14 cellular contexts compared by ENCODE assay signal in genomic region chrX:117972681-117973080, GRCh38.
DNase-seq lines count a peak whose midpoint lies in the region; ATAC-seq, FAIRE-seq and TF ChIP-seq lines count a peak whose summit lies in the region.
"Had no signal": no experiment of that assay in that cellular context is flagged by ENCODE, and none has a peak within 500 bp of the region (broad histone marks: within the 10 kb centered on the region; RNA-seq: fewer than 3 reads in every experiment).

No MANE protein-coding gene starts in this region.

- H2AFZ ChIP-seq in H1 (ENCODE audit: low read length) = no peak overlapping the region

- no peaks in the 10 kb centered on the region for H3K27me3 ChIP-seq in H1 (replicated peaks in 1 of 4; ENCODE audit: control insufficient read depth in 3 of 4, extremely low read depth in 1 of 4, insufficient read depth in 3 of 4, low read length in 3 of 4)
- H3K27me3 ChIP-seq: Peyer's patch, thyroid gland had no signal

- H2BK120ac ChIP-seq in H1 (replicated peaks; ENCODE audit: low read depth, low read length) = no peak overlapping the region

- H3K9me3 ChIP-seq in H1 (ENCODE audit: insufficient read depth in 2 of 2, low read depth in 1 of 2, low read length in 1 of 2) = no peaks in the 10 kb centered on the region
- H3K9me3 ChIP-seq: lower lobe of right lung, Peyer's patch, thyroid gland had no signal

- 0 out of 3 replicates have a peak, but pooled peaks of 1 of the 2 experiments have one; percentile 19 for TF ChIP-seq EP300 in H1 (IDR thresholded peaks at IDR 0.05; ENCODE audit: borderline replicate concordance in 1 of 2, low read depth in 2 of 2, low read length in 2 of 2)

- H3K4me1 Mint-ChIP-seq in T-cell = no peaks in the 10 kb centered on the region

- no peaks in the 10 kb centered on the region for H3K9me3 Mint-ChIP-seq in T-cell

- DNase-seq in ELF-1 (ENCODE audit: low read depth, low spot score) (peak; percentile 23), NCI-H146 (lab: John Stamatoyannopoulos, UW) (peak; percentile 59), H1 (ENCODE audit: low read depth in 1 of 2, low spot score in 2 of 2) (no peak), left kidney (ENCODE audit: low read depth, low spot score) (peak; percentile 52), posterior vena cava (ENCODE audit: low spot score) (no peak), NCI-H128 (lab: John Stamatoyannopoulos, UW; ENCODE audit: unreplicated experiment) (no peak), OCI-M2 (lab: John Stamatoyannopoulos, UW; ENCODE audit: unreplicated experiment) (no peak), T-cell (no peak)
- DNase-seq: anterior cingulate cortex, lower lobe of right lung, Peyer's patch, thyroid gland had no signal

- no peaks in the 10 kb centered on the region for H3K27me3 Mint-ChIP-seq in T-cell
- H3K27me3 Mint-ChIP-seq: progenitor cell of endocrine pancreas had no signal

- H3K4me3 Mint-ChIP-seq in T-cell = no peak overlapping the region

- H3K23me2 ChIP-seq in H1 (ENCODE audit: low read depth, low read length) = no peaks in the 10 kb centered on the region

- no peak overlapping the region for H2AK5ac ChIP-seq in H1 (ENCODE audit: low read depth, low read length)

- TF ChIP-seq RAD21 in H1 (IDR thresholded peaks at IDR 0.05 in 1 of 2, conservative IDR thresholded peaks at IDR 0.05 in 1 of 2; ENCODE audit: low read depth in 2 of 2, low read length in 2 of 2) = no peak

- no peak for TF ChIP-seq POLR2A in H1 (IDR thresholded peaks at IDR 0.05; ENCODE audit: control extremely low read depth in 1 of 2, low read depth in 2 of 2, low read length in 2 of 2)

- H3K23ac ChIP-seq in H1 (ENCODE audit: insufficient read length) = no peak overlapping the region

- H3K56ac ChIP-seq in H1 (replicated peaks; ENCODE audit: insufficient read length, low read depth, low read length) = no peak overlapping the region

- H3K4me2 ChIP-seq in H1 (ENCODE audit: insufficient read depth in 1 of 2, low read depth in 2 of 2, low read length in 2 of 2) = peak overlapping the region; percentile 37 to 41

- intact Hi-C loops in posterior vena cava (cut with DNase I) = no loop called here

- H2BK15ac ChIP-seq in H1 (ENCODE audit: low read length) = no peak overlapping the region

- H4K5ac ChIP-seq in H1 (ENCODE audit: insufficient read length, low read depth, low read length) = no peak overlapping the region

- no peak overlapping the region for H2BK12ac ChIP-seq in H1 (ENCODE audit: low read depth, low read length)

- H3K4ac ChIP-seq in H1 (replicated peaks; ENCODE audit: insufficient read length, low read depth, low read length) = no peak overlapping the region

- H4K8ac ChIP-seq in H1 (ENCODE audit: extremely low read depth, insufficient read depth, low read length) = no peak overlapping the region

- peak; percentile 97 for FAIRE-seq in H1 (lab: Jason Lieb, UNC)

- H3K79me2 ChIP-seq in H1 (ENCODE audit: control insufficient read depth in 1 of 2, insufficient read depth in 2 of 2, low read length in 2 of 2) = no peaks in the 10 kb centered on the region

- no peak overlapping the region for H4K91ac ChIP-seq in H1 (replicated peaks; ENCODE audit: insufficient read length, low read length)

- H3K27ac ChIP-seq in H1 (ENCODE audit: low read depth, low read length) = peak overlapping the region; percentile 25; the same call in 1 of the 2 replicates
- H3K27ac ChIP-seq: C4-2B, lower lobe of right lung, Peyer's patch, thyroid gland had no signal

- H3K36me3 Mint-ChIP-seq in T-cell = no peaks in the 10 kb centered on the region

- peaks cover 0 to 6% (median 0%) of the 10 kb centered on the region in 4 experiments; a peak in 1 of 7 replicates for H3K4me1 ChIP-seq in H1 (replicated peaks in 1 of 4; ENCODE audit: control insufficient read depth in 3 of 4, insufficient read depth in 4 of 4, low read length in 3 of 4)
- H3K4me1 ChIP-seq: lower lobe of right lung, Peyer's patch, thyroid gland had no signal

- no peak for ATAC-seq in T-cell (replicated peaks in 1 of 4)
- ATAC-seq: lower lobe of right lung had no signal

- H2BK5ac ChIP-seq in H1 (ENCODE audit: low read depth, low read length) = no peak overlapping the region

- no peaks in the 10 kb centered on the region for H3K36me3 ChIP-seq in H1 (ENCODE audit: control insufficient read depth in 2 of 4, insufficient read depth in 4 of 4, low read length in 3 of 4)
- H3K36me3 ChIP-seq: lower lobe of right lung, Peyer's patch, thyroid gland had no signal

- TF ChIP-seq CTCF in H1 (IDR thresholded peaks at IDR 0.05; ENCODE audit: control extremely low read depth in 1 of 3, insufficient read depth in 1 of 3, low read depth in 1 of 3, low read length in 3 of 3) = no peak

- no peak overlapping the region for H2BK20ac ChIP-seq in H1 (ENCODE audit: low read length)

- CTCF ChIA-PET in H1 (lab: Charles Lee; ENCODE audit: partially characterized antibody) = interaction anchor here (1.6 kb wide), 1 partner anchor 12 kb away, joined by 6 read pairs; no protein-coding TSS in a partner anchor
- CTCF ChIA-PET in T-cell (lab: Charles Lee) = no interaction called here

- no peaks in the 10 kb centered on the region for H3K79me1 ChIP-seq in H1 (ENCODE audit: low read depth, low read length)

- POLR2A ChIA-PET in H1 (lab: Charles Lee; ENCODE audit: partially characterized antibody) (no interaction called here), T-cell (lab: Charles Lee) (interaction anchor here in 1 of 2 donors (0.5 kb wide), 1 partner anchor 8 kb away, joined by 3 read pairs; no protein-coding TSS in a partner anchor)

- H3K9ac ChIP-seq in H1 (replicated peaks in 1 of 4; ENCODE audit: extremely low read depth in 1 of 4, low read depth in 3 of 4, low read length in 3 of 4) = no peak overlapping the region; a peak in 1 of 7 replicates

- WGBS in H1 (ENCODE audit: extremely low coverage in 1 of 2, insufficient coverage in 1 of 2, insufficient read length in 1 of 2, insufficient replicate concordance in 2 of 2, low coverage in 1 of 2, low lambda C conversion rate in 2 of 2, missing lambda C conversion rate in 1 of 2), 2 experiments = 11% methylated on average over 7 of the region's 7 CpGs; no CpG with 5 or more reads in 1 of the 2 experiments

- peak overlapping the region in 1 of 4 experiments; percentile 34; a peak in 1 of 8 replicates for H3K4me3 ChIP-seq in H1 (ENCODE audit: extremely low read depth in 1 of 4, insufficient read depth in 2 of 4, low read depth in 3 of 4, low read length in 4 of 4)
- H3K4me3 ChIP-seq: lower lobe of right lung, thyroid gland had no signal

- no peak overlapping the region for H3K18ac ChIP-seq in H1 (ENCODE audit: extremely low read depth, low read length)

- no peak overlapping the region for H3K14ac ChIP-seq in H1 (ENCODE audit: insufficient read length)

- no peak overlapping the region for H3K27ac Mint-ChIP-seq in T-cell

- no peaks in the 10 kb centered on the region for H4K20me1 ChIP-seq in H1 (replicated peaks in 1 of 2; ENCODE audit: control insufficient read depth in 1 of 2, insufficient read depth in 2 of 2, low read length in 2 of 2)

TF ChIP-seq in H1, 55 proteins besides CTCF, POLR2A, EP300 and RAD21:
- TF ChIP-seq CBX5 (IDR thresholded peaks at IDR 0.05; ENCODE audit: low read depth, low read length) (no peak), RFX5 (IDR thresholded peaks at IDR 0.05; ENCODE audit: borderline replicate concordance, low read depth, low read length) (no peak), TAF7 (optimal IDR thresholded peaks at IDR 0.05; ENCODE audit: borderline replicate concordance, low read depth, low read length) (no peak), BRCA1 (IDR thresholded peaks at IDR 0.05; ENCODE audit: low read depth, low read length) (no peak), FOSL1 (IDR thresholded peaks at IDR 0.05; ENCODE audit: insufficient read depth, low read depth, low read length) (no peak), SP1 (IDR thresholded peaks at IDR 0.05; ENCODE audit: low read depth, low read length) (0 out of 2 replicates have a peak, but pooled peaks have one; percentile 28), JUN (IDR thresholded peaks at IDR 0.05; ENCODE audit: low read depth, low read length) (no peak)

Comparison
In these comparisons a context has a peak if more than half of its experiments do, and no peak if none do; other contexts are left out.
1. DNase-seq: peak in ELF-1 (single experiment), NCI-H146 (single experiment) and left kidney (single experiment); none in H1 (0 of 2), posterior vena cava (single experiment), NCI-H128 (single experiment), OCI-M2 (single experiment) and T-cell (0 of 34).